In the genomic region with DNA sequence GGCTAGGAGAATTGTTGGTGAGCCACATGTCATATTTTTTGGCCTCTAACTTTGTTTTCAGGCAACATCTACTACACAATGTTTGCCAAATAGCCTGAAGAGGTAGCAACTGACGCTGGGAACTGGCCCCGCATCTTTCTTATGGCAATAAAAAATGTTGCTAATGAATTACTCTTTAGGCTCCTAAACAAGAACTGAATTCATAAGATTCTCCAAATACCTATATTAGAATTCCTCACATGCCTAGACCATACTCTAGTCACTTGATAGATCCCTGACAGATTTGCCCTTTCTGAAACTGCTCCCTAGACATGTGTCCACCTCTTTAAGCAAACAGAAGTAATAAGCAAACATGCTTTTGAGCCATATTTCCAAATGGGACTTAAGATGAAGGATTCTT, we compare ENCODE assay signal across 25 cellular contexts.
"Had no signal": no experiment of that assay in that cellular context is flagged by ENCODE, and none has a peak within 500 bp of the region (broad histone marks: within the 10 kb centered on the region; RNA-seq: fewer than 3 reads in every experiment).

No MANE protein-coding gene starts in this region.

- H3K4me1 Mint-ChIP-seq: activated naive CD4-positive, alpha-beta T cell treated with anti-CD3 and anti-CD28 coated beads, Interleukin-2, amount 50 U/mL, for 24 hours; nephron; T-cell had no signal

- DNase-seq: activated CD4-positive, alpha-beta T cell treated with anti-CD3 and anti-CD28 coated beads for 1 hour; activated CD4-positive, alpha-beta T cell treated with anti-CD3 and anti-CD28 coated beads, Interleukin-2, amount 50 U/mL, for 1 hour; activated CD8-positive, alpha-beta T cell treated with anti-CD3 and anti-CD28 coated beads, Interleukin-2, amount 10 ng/mL, durations not matched to agents 7 days and 5 days; activated gamma-delta T cell treated with Interleukin-2 at 50 U/mL for 16 hours; anterior cingulate cortex; brain microvascular endothelial cell; caudate nucleus; endodermal cell; esophagus squamous epithelium; heart left ventricle; ovary; stimulated activated CD4-positive, alpha-beta T cell treated with anti-CD3 and anti-CD28 coated beads, Interleukin-4, amount 100 ng/mL, for 24 hours; stimulated activated naive CD4-positive, alpha-beta T cell treated with Interleukin-2 at 50 U/mL for 16 hours; T-cell; thyroid gland; WERI-Rb-1 had no signal

- H3K36me3 ChIP-seq: brain microvascular endothelial cell, esophagus squamous epithelium, gastroesophageal sphincter, heart left ventricle, neutrophil, ovary, prostate gland, right atrium auricular region, thyroid gland, WERI-Rb-1 had no signal

- H3K27ac ChIP-seq: brain microvascular endothelial cell, esophagus squamous epithelium, gastroesophageal sphincter, heart left ventricle, neutrophil, ovary, prostate gland, right atrium auricular region, thyroid gland, WERI-Rb-1 had no signal

- H3K27me3 ChIP-seq: brain microvascular endothelial cell, esophagus squamous epithelium, gastroesophageal sphincter, heart left ventricle, neutrophil, ovary, right atrium auricular region, thyroid gland had no signal

- H3K27ac Mint-ChIP-seq: activated CD8-positive, alpha-beta T cell treated with anti-CD3 and anti-CD28 coated beads, Interleukin-2, amount 10 ng/mL, durations not matched to agents 7 days and 5 days; activated naive CD4-positive, alpha-beta T cell treated with anti-CD3 and anti-CD28 coated beads, Interleukin-2, amount 50 U/mL, for 24 hours; activated T-helper 1 cell treated with anti-CD3 and anti-CD28 coated beads, Interleukin-12 subunit alpha, Interleukin-12 subunit beta, Interleukin-2, Interleukin-4 antibody, amounts not matched to agents 30 ng/mL and 10 ng/mL and 1 ng/mL, durations not matched to agents 14 hours and 24 hours and 36 hours; endodermal cell; nephron; T-cell; T-helper 2 cell treated with Interferon-gamma antibody and Interleukin-4, amounts not matched to agents 5 μg/mL and 100 μg/mL, for 36 hours had no signal

- H3K9me3 Mint-ChIP-seq: activated T-helper 1 cell treated with anti-CD3 and anti-CD28 coated beads, Interleukin-12 subunit alpha, Interleukin-12 subunit beta, Interleukin-2, Interleukin-4 antibody, amounts not matched to agents 30 ng/mL and 10 ng/mL and 1 ng/mL, durations not matched to agents 14 hours and 24 hours and 36 hours; endodermal cell; nephron; T-helper 2 cell treated with Interferon-gamma antibody and Interleukin-4, amounts not matched to agents 5 μg/mL and 100 μg/mL, for 36 hours had no signal

- H3K36me3 Mint-ChIP-seq: activated naive CD4-positive, alpha-beta T cell treated with anti-CD3 and anti-CD28 coated beads, Interleukin-2, amount 50 U/mL, for 24 hours; T-cell had no signal

- H3K9me3 ChIP-seq: esophagus squamous epithelium, gastroesophageal sphincter, neutrophil, ovary, prostate gland, right atrium auricular region, thyroid gland had no signal

- H3K27me3 Mint-ChIP-seq: activated naive CD4-positive, alpha-beta T cell treated with anti-CD3 and anti-CD28 coated beads, Interleukin-2, amount 50 U/mL, for 24 hours; T-cell had no signal

- ATAC-seq: activated CD8-positive, alpha-beta T cell treated with anti-CD3 and anti-CD28 coated beads, Interleukin-2, amount 10 ng/mL, durations not matched to agents 7 days and 5 days; gastroesophageal sphincter; heart left ventricle; left lobe of liver; T-cell had no signal

- H3K4me1 ChIP-seq: esophagus squamous epithelium, gastroesophageal sphincter, heart left ventricle, prostate gland, right atrium auricular region, thyroid gland had no signal

- H3K4me3 Mint-ChIP-seq: activated CD8-positive, alpha-beta T cell treated with anti-CD3 and anti-CD28 coated beads, Interleukin-2, amount 10 ng/mL, durations not matched to agents 7 days and 5 days; activated naive CD4-positive, alpha-beta T cell treated with anti-CD3 and anti-CD28 coated beads, Interleukin-2, amount 50 U/mL, for 24 hours; activated T-helper 1 cell treated with anti-CD3 and anti-CD28 coated beads, Interleukin-12 subunit alpha, Interleukin-12 subunit beta, Interleukin-2, Interleukin-4 antibody, amounts not matched to agents 30 ng/mL and 10 ng/mL and 1 ng/mL, durations not matched to agents 14 hours and 24 hours and 36 hours; endodermal cell; nephron; T-cell; T-helper 2 cell treated with Interferon-gamma antibody and Interleukin-4, amounts not matched to agents 5 μg/mL and 100 μg/mL, for 36 hours had no signal

- H3K4me3 ChIP-seq: esophagus squamous epithelium, gastroesophageal sphincter, heart left ventricle, ovary, prostate gland, right atrium auricular region, thyroid gland had no signal
